1 cellular context compared by ENCODE assay signal in the genomic region with DNA sequence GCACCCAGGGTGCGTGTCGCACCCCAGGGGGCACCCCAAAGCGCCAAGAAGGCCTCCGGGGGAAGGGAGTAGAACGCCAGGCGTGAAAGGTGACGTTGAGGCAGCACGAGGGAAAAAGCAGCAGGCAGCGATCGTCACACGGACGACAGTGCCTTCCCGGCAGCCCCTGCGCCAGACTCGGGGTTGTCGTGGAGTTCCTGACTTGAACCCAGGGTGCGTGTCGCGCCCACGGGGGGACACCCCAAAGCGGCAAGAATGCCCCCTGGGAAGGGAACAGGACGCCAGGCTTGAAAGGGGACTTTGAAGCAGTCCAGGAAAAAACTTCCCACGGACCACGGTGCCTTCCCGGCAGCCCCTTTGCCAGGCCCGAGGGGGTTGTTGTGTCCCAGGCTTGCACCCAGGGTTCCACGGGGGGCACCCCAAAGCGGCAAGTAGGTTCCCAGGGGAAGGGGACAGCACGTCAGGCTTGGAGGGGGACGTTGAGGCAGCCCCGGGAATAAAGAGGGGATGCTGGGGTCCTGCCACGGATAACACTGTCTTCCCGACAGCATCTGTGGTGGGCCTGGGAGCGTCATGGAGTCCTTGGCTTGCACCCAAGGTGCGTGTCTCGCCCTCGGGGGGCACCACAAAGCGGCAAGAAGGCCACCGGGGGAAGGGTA.
TF ChIP-seq lines count a peak whose summit lies in the region.

No MANE protein-coding gene starts in this region.

TF ChIP-seq in SK-N-SH treated with all-trans-retinoic acid at 6 μM for 48 hours, 23 proteins besides CTCF, POLR2A, EP300 and RAD21 (continued from another document):
- TF ChIP-seq, protein P1, sequence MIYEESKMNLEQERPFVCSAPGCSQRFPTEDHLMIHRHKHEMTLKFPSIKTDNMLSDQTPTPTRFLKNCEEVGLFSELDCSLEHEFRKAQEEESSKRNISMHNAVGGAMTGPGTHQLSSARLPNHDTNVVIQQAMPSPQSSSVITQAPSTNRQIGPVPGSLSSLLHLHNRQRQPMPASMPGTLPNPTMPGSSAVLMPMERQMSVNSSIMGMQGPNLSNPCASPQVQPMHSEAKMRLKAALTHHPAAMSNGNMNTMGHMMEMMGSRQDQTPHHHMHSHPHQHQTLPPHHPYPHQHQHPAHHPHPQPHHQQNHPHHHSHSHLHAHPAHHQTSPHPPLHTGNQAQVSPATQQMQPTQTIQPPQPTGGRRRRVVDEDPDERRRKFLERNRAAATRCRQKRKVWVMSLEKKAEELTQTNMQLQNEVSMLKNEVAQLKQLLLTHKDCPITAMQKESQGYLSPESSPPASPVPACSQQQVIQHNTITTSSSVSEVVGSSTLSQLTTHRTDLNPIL (CRISPR knock-in tag; IDR thresholded peaks at IDR 0.05; ENCODE audit: low read depth), result no peak
- no peak for TF ChIP-seq ZFP3 (CRISPR knock-in tag; IDR thresholded peaks at IDR 0.05)
